Comparison of ENCODE assay signal across 1 cellular context in genomic region chr9:133707761-133708122, GRCh38.
TF ChIP-seq lines count a peak whose summit lies in the region.

No MANE protein-coding gene starts in this region.

TF ChIP-seq in HepG2, 621 proteins besides CTCF, POLR2A, EP300 and RAD21 (continued from another document):
- TF ChIP-seq ZSCAN21 (CRISPR knock-in tag; IDR thresholded peaks at IDR 0.05; ENCODE audit: borderline replicate concordance) (no peak), MYPOP (CRISPR knock-in tag; IDR thresholded peaks at IDR 0.05) (no peak), CHCHD3 (CRISPR knock-in tag; IDR thresholded peaks at IDR 0.05) (no peak), SNRNP70 (IDR thresholded peaks at IDR 0.05; ENCODE audit: low read depth, low read length) (no peak), SCMH1 (CRISPR knock-in tag; IDR thresholded peaks at IDR 0.05; ENCODE audit: borderline replicate concordance) (no peak), CENPT (CRISPR knock-in tag; IDR thresholded peaks at IDR 0.05; ENCODE audit: low read depth) (no peak), NFKB2 (CRISPR knock-in tag; IDR thresholded peaks at IDR 0.05; ENCODE audit: borderline replicate concordance) (no peak), ZNF75D (CRISPR knock-in tag; IDR thresholded peaks at IDR 0.05; ENCODE audit: borderline replicate concordance) (no peak), ZNF446 (CRISPR knock-in tag; IDR thresholded peaks at IDR 0.05) (no peak), NONO (IDR thresholded peaks at IDR 0.05) (no peak), NONO (CRISPR knock-in tag; conservative IDR thresholded peaks at IDR 0.05) (no peak), ZNF746 (CRISPR knock-in tag; IDR thresholded peaks at IDR 0.05) (no peak)
- TF ChIP-seq, protein P1, sequence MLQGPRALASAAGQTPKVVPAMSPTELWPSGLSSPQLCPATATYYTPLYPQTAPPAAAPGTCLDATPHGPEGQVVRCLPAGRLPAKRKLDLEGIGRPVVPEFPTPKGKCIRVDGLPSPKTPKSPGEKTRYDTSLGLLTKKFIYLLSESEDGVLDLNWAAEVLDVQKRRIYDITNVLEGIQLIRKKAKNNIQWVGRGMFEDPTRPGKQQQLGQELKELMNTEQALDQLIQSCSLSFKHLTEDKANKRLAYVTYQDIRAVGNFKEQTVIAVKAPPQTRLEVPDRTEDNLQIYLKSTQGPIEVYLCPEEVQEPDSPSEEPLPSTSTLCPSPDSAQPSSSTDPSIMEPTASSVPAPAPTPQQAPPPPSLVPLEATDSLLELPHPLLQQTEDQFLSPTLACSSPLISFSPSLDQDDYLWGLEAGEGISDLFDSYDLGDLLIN (CRISPR knock-in tag; IDR thresholded peaks at IDR 0.05; ENCODE audit: borderline replicate concordance) = no peak
- TF ChIP-seq, protein P2, sequence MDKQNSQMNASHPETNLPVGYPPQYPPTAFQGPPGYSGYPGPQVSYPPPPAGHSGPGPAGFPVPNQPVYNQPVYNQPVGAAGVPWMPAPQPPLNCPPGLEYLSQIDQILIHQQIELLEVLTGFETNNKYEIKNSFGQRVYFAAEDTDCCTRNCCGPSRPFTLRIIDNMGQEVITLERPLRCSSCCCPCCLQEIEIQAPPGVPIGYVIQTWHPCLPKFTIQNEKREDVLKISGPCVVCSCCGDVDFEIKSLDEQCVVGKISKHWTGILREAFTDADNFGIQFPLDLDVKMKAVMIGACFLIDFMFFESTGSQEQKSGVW (CRISPR knock-in tag; IDR thresholded peaks at IDR 0.05; ENCODE audit: borderline replicate concordance) = no peak
